25 cellular contexts compared by ENCODE assay signal in genomic region chr6:44778513-44778912, GRCh38.
"Had no signal": no experiment of that assay in that cellular context is flagged by ENCODE, and none has a peak within 500 bp of the region (broad histone marks: within the 10 kb centered on the region; RNA-seq: fewer than 3 reads in every experiment).

No MANE protein-coding gene starts in this region.

- H3K36me3 ChIP-seq: breast epithelium, esophagus muscularis mucosa, right atrium auricular region, suprapubic skin, tibial artery had no signal

- H3K27me3 ChIP-seq: breast epithelium, esophagus muscularis mucosa, right atrium auricular region, suprapubic skin, tibial artery had no signal

- DNase-seq: activated B cell treated with CpG ODN at 0.5 μM for 24 hours; activated CD4-positive, alpha-beta T cell treated with anti-CD3 and anti-CD28 coated beads, Interleukin-2, amount 50 U/mL, for 1 hour; activated CD8-positive, alpha-beta memory T cell treated with anti-CD3 and anti-CD28 coated beads, Interleukin-2, amount 10 ng/mL, durations not matched to agents 7 days and 5 days; activated CD8-positive, alpha-beta T cell treated with anti-CD3 and anti-CD28 coated beads, Interleukin-2, amount 10 ng/mL, durations not matched to agents 7 days and 5 days; activated naive CD8-positive, alpha-beta T cell treated with anti-CD3 and anti-CD28 coated beads, Interleukin-2, amount 50 U/mL, for 24 hours; activated T-cell treated with anti-CD3 and anti-CD28 coated beads, Interleukin-2, amount 50 U/mL, for 48 hours; amygdala; central memory CD4-positive, alpha-beta T cell; foreskin melanocyte; immature natural killer cell; kidney; left colon; mammary epithelial cell; naive B cell; nephron progenitor cell; stimulated activated CD4-positive, alpha-beta T cell treated with anti-CD3 and anti-CD28 coated beads, Interleukin-15, amount 100 ng/mL, for 24 hours; stimulated activated CD4-positive, alpha-beta T cell treated with anti-CD3 and anti-CD28 coated beads, Interleukin-2, amount 100 ng/mL, for 24 hours; stimulated activated naive CD4-positive, alpha-beta T cell; T-helper 2 cell; tibial artery had no signal

- H3K27ac ChIP-seq: breast epithelium, esophagus muscularis mucosa, parathyroid adenoma, right atrium auricular region, suprapubic skin, tibial artery had no signal

- H3K4me1 ChIP-seq: breast epithelium, esophagus muscularis mucosa, parathyroid adenoma, right atrium auricular region, suprapubic skin, tibial artery had no signal

- H3K9me3 ChIP-seq: breast epithelium, esophagus muscularis mucosa, right atrium auricular region, suprapubic skin, tibial artery had no signal

- H3K4me3 ChIP-seq: breast epithelium, esophagus muscularis mucosa, right atrium auricular region, suprapubic skin, tibial artery had no signal
